Comparison of ENCODE assay signal across 16 cellular contexts in the genomic region with DNA sequence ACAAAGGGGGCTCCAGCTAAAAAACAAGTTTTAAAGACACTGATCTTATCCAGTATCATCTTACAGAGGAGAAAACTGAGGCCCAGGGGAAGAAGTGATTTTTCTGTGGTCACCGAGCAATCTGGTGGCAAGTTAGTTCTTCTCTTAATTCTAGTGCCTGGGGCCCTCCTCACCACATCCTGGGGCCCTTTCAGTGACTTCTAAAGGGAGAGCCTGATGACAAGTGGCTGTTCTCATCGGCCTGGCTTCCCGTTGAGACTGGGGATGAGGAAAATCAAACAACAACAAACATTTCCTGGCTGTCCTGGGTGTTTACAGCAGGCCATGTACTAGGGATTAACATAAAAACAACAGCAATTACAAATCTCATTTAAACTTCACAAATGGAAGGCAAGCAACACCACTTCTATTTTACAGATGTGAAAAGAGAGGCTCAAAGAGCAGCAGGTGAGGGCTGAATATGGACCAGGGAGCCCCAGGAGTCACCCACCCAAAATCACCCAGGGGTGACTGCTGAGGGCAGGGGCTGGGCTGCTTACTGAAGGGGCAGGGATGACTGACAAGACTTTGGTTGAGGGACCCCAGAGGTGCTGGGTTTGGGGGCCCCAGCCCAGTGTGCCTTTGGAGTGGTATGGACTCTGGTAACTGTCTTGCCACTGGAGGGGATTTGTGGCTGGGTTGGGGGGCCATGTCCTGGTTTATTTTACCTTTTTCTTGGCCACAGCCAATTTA. TPM values are rescaled to one million over a fixed set of nuclear protein-coding genes. Genes with fewer than 3 reads are reported as not detected.
DNase-seq lines count a peak whose midpoint lies in the region; ATAC-seq lines count a peak whose summit lies in the region.
"Had no signal": no experiment of that assay in that cellular context is flagged by ENCODE, and none has a peak within 500 bp of the region (broad histone marks: within the 10 kb centered on the region; RNA-seq: fewer than 3 reads in every experiment).

No MANE protein-coding gene starts in this region.

- DNase-seq in activated CD4-positive, CD25-positive, alpha-beta regulatory T cell (lab: John Stamatoyannopoulos, UW): no peak
- DNase-seq in activated T-helper 1 cell treated with anti-CD3 and anti-CD28 coated beads, Interleukin-12 subunit alpha, Interleukin-12 subunit beta, Interleukin-2, Interleukin-4 antibody, amounts not matched to agents 30 ng/mL and 10 ng/mL and 1 ng/mL, durations not matched to agents 14 hours and 24 hours and 36 hours (ENCODE audit: low spot score): no peak
- DNase-seq in natural killer cell treated with Interleukin-12 subunit alpha and Interleukin-12 subunit beta and Interleukin-15 and Interleukin-18, amount 100 ng/mL, for 72 hours (ENCODE audit: low spot score): no peak
- DNase-seq: 8988T, left colon, MG63, mucosa of descending colon, NCI-H2081, NCI-H526, substantia nigra had no signal

- no peaks in the 10 kb centered on the region for H3K9me3 Mint-ChIP-seq in activated T-helper 1 cell treated with anti-CD3 and anti-CD28 coated beads, Interleukin-12 subunit alpha, Interleukin-12 subunit beta, Interleukin-2, Interleukin-4 antibody, amounts not matched to agents 30 ng/mL and 10 ng/mL and 1 ng/mL, durations not matched to agents 14 hours and 24 hours and 36 hours
- no peaks in the 10 kb centered on the region for H3K9me3 Mint-ChIP-seq in natural killer cell treated with Interleukin-12 subunit alpha and Interleukin-12 subunit beta and Interleukin-15 and Interleukin-18, amount 100 ng/mL, for 72 hours

- no peaks in the 10 kb centered on the region for H3K36me3 Mint-ChIP-seq in activated T-helper 1 cell treated with anti-CD3 and anti-CD28 coated beads, Interleukin-12 subunit alpha, Interleukin-12 subunit beta, Interleukin-2, Interleukin-4 antibody, amounts not matched to agents 30 ng/mL and 10 ng/mL and 1 ng/mL, durations not matched to agents 14 hours and 24 hours and 36 hours (ENCODE audit: low read depth)
- no peaks in the 10 kb centered on the region for H3K36me3 Mint-ChIP-seq in natural killer cell treated with Interleukin-12 subunit alpha and Interleukin-12 subunit beta and Interleukin-15 and Interleukin-18, amount 100 ng/mL, for 72 hours
- H3K36me3 Mint-ChIP-seq: CD14-positive monocyte had no signal

- peaks cover 33% of the 10 kb centered on the region for H3K4me1 Mint-ChIP-seq in activated T-helper 1 cell treated with anti-CD3 and anti-CD28 coated beads, Interleukin-12 subunit alpha, Interleukin-12 subunit beta, Interleukin-2, Interleukin-4 antibody, amounts not matched to agents 30 ng/mL and 10 ng/mL and 1 ng/mL, durations not matched to agents 14 hours and 24 hours and 36 hours (ENCODE audit: low read depth)
- peaks cover 10 to 14% of the 10 kb centered on the region in 2 donors for H3K4me1 Mint-ChIP-seq in natural killer cell treated with Interleukin-12 subunit alpha and Interleukin-12 subunit beta and Interleukin-15 and Interleukin-18, amount 100 ng/mL, for 72 hours (ENCODE audit: low read depth in 2 of 2)

- peak overlapping the region; percentile 24 for H3K4me3 Mint-ChIP-seq in activated T-helper 1 cell treated with anti-CD3 and anti-CD28 coated beads, Interleukin-12 subunit alpha, Interleukin-12 subunit beta, Interleukin-2, Interleukin-4 antibody, amounts not matched to agents 30 ng/mL and 10 ng/mL and 1 ng/mL, durations not matched to agents 14 hours and 24 hours and 36 hours
- no peak overlapping the region for H3K4me3 Mint-ChIP-seq in natural killer cell treated with Interleukin-12 subunit alpha and Interleukin-12 subunit beta and Interleukin-15 and Interleukin-18, amount 100 ng/mL, for 72 hours
- H3K4me3 Mint-ChIP-seq: CD14-positive monocyte had no signal

- ATAC-seq in activated CD4-positive, CD25-positive, alpha-beta regulatory T cell treated with anti-CD3 and anti-CD28 coated beads, Interleukin-2, amount 50 U/mL, for 24 hours: peak; percentile 44 to 64
- peak; percentile 61 for ATAC-seq in GM21786 (IDR thresholded peaks at IDR 0.05; ENCODE audit: unreplicated experiment)
- ATAC-seq in natural killer cell treated with Interleukin-12 subunit alpha and Interleukin-12 subunit beta and Interleukin-15 and Interleukin-18, amount 100 ng/mL, for 72 hours: peak in 1 of 2 donors; percentile 71
- ATAC-seq in HG03439 (IDR thresholded peaks at IDR 0.05; ENCODE audit: unreplicated experiment): no peak
- no peak for ATAC-seq in GM21825 (IDR thresholded peaks at IDR 0.05; ENCODE audit: unreplicated experiment)
- ATAC-seq in GM21367 (IDR thresholded peaks at IDR 0.05; ENCODE audit: unreplicated experiment): no peak
- ATAC-seq: left colon, mucosa of descending colon had no signal

- H3K27me3 Mint-ChIP-seq in activated T-helper 1 cell treated with anti-CD3 and anti-CD28 coated beads, Interleukin-12 subunit alpha, Interleukin-12 subunit beta, Interleukin-2, Interleukin-4 antibody, amounts not matched to agents 30 ng/mL and 10 ng/mL and 1 ng/mL, durations not matched to agents 14 hours and 24 hours and 36 hours (ENCODE audit: insufficient read depth): peaks cover 12% of the 10 kb centered on the region
- peaks cover 8 to 13% of the 10 kb centered on the region in 2 donors for H3K27me3 Mint-ChIP-seq in natural killer cell treated with Interleukin-12 subunit alpha and Interleukin-12 subunit beta and Interleukin-15 and Interleukin-18, amount 100 ng/mL, for 72 hours

- peak overlapping the region; percentile 37 for H3K27ac Mint-ChIP-seq in activated T-helper 1 cell treated with anti-CD3 and anti-CD28 coated beads, Interleukin-12 subunit alpha, Interleukin-12 subunit beta, Interleukin-2, Interleukin-4 antibody, amounts not matched to agents 30 ng/mL and 10 ng/mL and 1 ng/mL, durations not matched to agents 14 hours and 24 hours and 36 hours
- peak overlapping the region; percentile 45 to 51 for H3K27ac Mint-ChIP-seq in natural killer cell treated with Interleukin-12 subunit alpha and Interleukin-12 subunit beta and Interleukin-15 and Interleukin-18, amount 100 ng/mL, for 72 hours

- intact Hi-C loops in activated T-helper 1 cell treated with anti-CD3 and anti-CD28 coated beads, Interleukin-12 subunit alpha, Interleukin-12 subunit beta, Interleukin-2, Interleukin-4 antibody, amounts not matched to agents 30 ng/mL and 10 ng/mL and 1 ng/mL, durations not matched to agents 14 hours and 24 hours and 36 hours (cut with micrococcal nuclease): no loop called here

RNA-seq across cellular contexts. Expression of a gene that starts 24.7 kb away (rescaled TPM):
- 57.2 and 62.9 TPM in 2 replicates for total RNA-seq in activated T-helper 1 cell treated with anti-CD3 and anti-CD28 coated beads, Interleukin-12 subunit alpha, Interleukin-12 subunit beta, Interleukin-2, Interleukin-4 antibody, amounts not matched to agents 30 ng/mL and 10 ng/mL and 1 ng/mL, durations not matched to agents 14 hours and 24 hours and 36 hours
- 10 to 100 TPM; 30.1 to 50.3 TPM for total RNA-seq in natural killer cell treated with Interleukin-12 subunit alpha and Interleukin-12 subunit beta and Interleukin-15 and Interleukin-18, amount 100 ng/mL, for 72 hours

Comparison
In these comparisons a context has a peak if more than half of its experiments do, and no peak if none do; other contexts are left out.
1. ATAC-seq: peak in activated CD4-positive, CD25-positive, alpha-beta regulatory T cell treated with anti-CD3 and anti-CD28 coated beads, Interleukin-2, amount 50 U/mL, for 24 hours (2 of 2) and GM21786 (single experiment); none in HG03439 (single experiment), GM21825 (single experiment) and GM21367 (single experiment).